ENCODE assay signal across 1 cellular context in genomic region chr12:64736771-64737170, GRCh38.
TF ChIP-seq lines count a peak whose summit lies in the region.

No MANE protein-coding gene starts in this region.

TF ChIP-seq in GM23338, 12 proteins besides CTCF, POLR2A, EP300 and RAD21 (continued from another document):
- no peak for TF ChIP-seq REST (IDR thresholded peaks at IDR 0.05; ENCODE audit: unreplicated experiment)
